Comparison of ENCODE assay signal across 6 cellular contexts in genomic region chr3:70201975-70202374, GRCh38.
"Had no signal": no experiment of that assay in that cellular context is flagged by ENCODE, and none has a peak within 500 bp of the region (broad histone marks: within the 10 kb centered on the region; RNA-seq: fewer than 3 reads in every experiment).

No MANE protein-coding gene starts in this region.

- FAIRE-seq: HepG2, HTR-8/SVneo had no signal

- ATAC-seq: HepG2 had no signal

- H3K27ac ChIP-seq: HL-60 had no signal

- DNase-seq: IMR-90, KBM-7, KG1 had no signal
